In genomic region chr5:68392608-68393007, GRCh38 we compare ENCODE assay signal across 16 cellular contexts.
"Had no signal": no experiment of that assay in that cellular context is flagged by ENCODE, and none has a peak within 500 bp of the region (broad histone marks: within the 10 kb centered on the region; RNA-seq: fewer than 3 reads in every experiment).

No MANE protein-coding gene starts in this region.

- H3K27me3 ChIP-seq: heart right ventricle, tibial artery had no signal

- H3K36me3 ChIP-seq: heart right ventricle, tibial artery had no signal

- H3K27ac Mint-ChIP-seq: activated CD4-positive, alpha-beta T cell treated with anti-CD3 and anti-CD28 coated beads, Interleukin-2, amount 10 ng/mL, durations not matched to agents 24 days and 14 days; activated T-helper 17 cell treated with anti-CD3 and anti-CD28 coated beads, Interleukin-2, amount 50 U/mL, for 72 hours; dendritic cell treated with granulocyte-macrophage colony-stimulating factor and Interleukin-4, amounts not matched to agents 40 ng/mL and 50 ng/mL, for 4 days; stimulated activated naive B cell treated with anti-CD40 and anti-IgM and Interleukin-4, amounts not matched to agents 10 μg/mL and 1 μg/mL and 100 μg/mL, for 72 hours; T-helper 2 cell treated with Interferon-gamma antibody and Interleukin-4, amounts not matched to agents 5 μg/mL and 100 μg/mL, for 36 hours had no signal

- DNase-seq: activated CD4-positive, alpha-beta T cell treated with anti-CD3 and anti-CD28 coated beads, Interleukin-2, amount 10 ng/mL, durations not matched to agents 24 days and 14 days; activated CD4-positive, CD25-positive, alpha-beta regulatory T cell; activated naive CD4-positive, alpha-beta T cell treated with Interleukin-2 at 50 U/mL for 16 hours; heart right ventricle; left cardiac atrium; mucosa of descending colon; naive thymus-derived CD8-positive, alpha-beta T cell; posterior cingulate gyrus; stimulated activated CD4-positive, alpha-beta T cell treated with anti-CD3 and anti-CD28 coated beads, Interleukin-2, amount 100 ng/mL, for 48 hours; stimulated activated naive B cell treated with anti-CD40 and anti-IgM and Interleukin-4, amounts not matched to agents 10 μg/mL and 1 μg/mL and 100 μg/mL, for 72 hours; tibial artery had no signal

- H3K27ac ChIP-seq: epithelial cell of prostate, heart right ventricle, tibial artery had no signal

- H3K4me1 Mint-ChIP-seq: activated T-helper 17 cell treated with anti-CD3 and anti-CD28 coated beads, Interleukin-2, amount 50 U/mL, for 72 hours had no signal

- H3K27me3 Mint-ChIP-seq: activated T-helper 17 cell treated with anti-CD3 and anti-CD28 coated beads, Interleukin-2, amount 50 U/mL, for 72 hours; naive thymus-derived CD8-positive, alpha-beta T cell had no signal

- H3K4me1 ChIP-seq: tibial artery had no signal

- H3K36me3 Mint-ChIP-seq: naive thymus-derived CD8-positive, alpha-beta T cell; stimulated activated naive B cell treated with anti-CD40 and anti-IgM and Interleukin-4, amounts not matched to agents 10 μg/mL and 1 μg/mL and 100 μg/mL, for 72 hours had no signal

- ATAC-seq: activated T-helper 17 cell treated with anti-CD3 and anti-CD28 coated beads, Interleukin-2, amount 50 U/mL, for 72 hours; heart right ventricle; left cardiac atrium; mucosa of descending colon; naive thymus-derived CD8-positive, alpha-beta T cell; stimulated activated naive B cell treated with anti-CD40 and anti-IgM and Interleukin-4, amounts not matched to agents 10 μg/mL and 1 μg/mL and 100 μg/mL, for 72 hours had no signal

- H3K9me3 ChIP-seq: mucosa of descending colon had no signal

- H3K4me3 ChIP-seq: heart right ventricle, lung, mucosa of descending colon, tibial artery had no signal

- H3K4me3 Mint-ChIP-seq: activated CD4-positive, alpha-beta T cell treated with anti-CD3 and anti-CD28 coated beads, Interleukin-2, amount 10 ng/mL, durations not matched to agents 24 days and 14 days; activated T-helper 17 cell treated with anti-CD3 and anti-CD28 coated beads, Interleukin-2, amount 50 U/mL, for 72 hours; dendritic cell treated with granulocyte-macrophage colony-stimulating factor and Interleukin-4, amounts not matched to agents 40 ng/mL and 50 ng/mL, for 4 days; naive thymus-derived CD8-positive, alpha-beta T cell; stimulated activated naive B cell treated with anti-CD40 and anti-IgM and Interleukin-4, amounts not matched to agents 10 μg/mL and 1 μg/mL and 100 μg/mL, for 72 hours; T-helper 2 cell treated with Interferon-gamma antibody and Interleukin-4, amounts not matched to agents 5 μg/mL and 100 μg/mL, for 36 hours had no signal
